8 cellular contexts compared by ENCODE assay signal in the genomic region with DNA sequence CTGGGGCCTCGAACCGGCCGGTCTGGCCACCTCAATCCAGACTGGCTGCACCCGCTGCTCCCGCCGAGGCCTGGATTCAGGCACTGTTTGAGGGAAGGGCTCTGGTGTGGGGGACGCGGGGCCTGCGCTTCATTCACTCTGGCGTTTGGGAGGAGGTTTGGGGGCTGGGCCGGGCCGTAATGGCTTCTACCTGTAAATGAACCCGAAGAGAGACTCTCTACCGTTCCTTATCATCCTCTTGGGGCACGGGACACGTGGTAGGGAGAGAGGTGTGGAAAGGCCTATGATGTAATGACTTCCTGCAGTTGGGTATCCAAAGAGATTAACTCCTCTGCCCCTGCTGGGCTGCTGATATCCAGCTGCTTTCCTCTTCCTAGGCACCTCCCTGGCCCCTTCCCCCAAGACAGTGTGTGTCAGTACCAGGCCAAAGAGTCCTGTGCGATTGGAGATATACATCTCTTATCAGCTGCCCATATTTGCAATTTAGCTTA. TPM values are rescaled to one million over a fixed set of nuclear protein-coding genes. Genes with fewer than 3 reads are reported as not detected.
DNase-seq lines count a peak whose midpoint lies in the region; ATAC-seq and TF ChIP-seq lines count a peak whose summit lies in the region.

No MANE protein-coding gene starts in this region.

- peaks cover 68% of the 10 kb centered on the region for H3K36me3 Mint-ChIP-seq in Calu3 (ENCODE audit: insufficient read depth, unreplicated experiment)
- peaks cover 7% of the 10 kb centered on the region for H3K36me3 Mint-ChIP-seq in memory B cell

- H3K27me3 ChIP-seq in tibial artery, result no peaks in the 10 kb centered on the region

- H3K27ac ChIP-seq in tibial artery, result peak overlapping the region; percentile 97 to 99

- peak; percentile 76 for DNase-seq in Calu3
- DNase-seq in KBM-7, result peak; percentile 90
- peak; percentile 91 for DNase-seq in SW480 (ENCODE audit: low spot score)
- peak; percentile 90 for DNase-seq in epithelial cell of esophagus (ENCODE audit: low read depth)
- DNase-seq in memory B cell (ENCODE audit: low spot score in 2 of 2), result no peak
- DNase-seq in tibial artery, result peak; percentile 83 to 90
- no peak for DNase-seq in NAMALWA (ENCODE audit: low spot score)

- in situ Hi-C loops in KBM-7 (cut with MboI; ENCODE audit: low pct_unique_long_range_greater_than_20kb, low sequenced_read_pairs), result loop anchor here (25.0 kb wide), 1 partner anchor 225 kb away; no protein-coding TSS in a partner anchor

- H3K4me3 Mint-ChIP-seq in Calu3 (ENCODE audit: low read depth, unreplicated experiment) (peak overlapping the region; percentile 94), memory B cell (peak overlapping the region; percentile 76)

- intact Hi-C loops in Calu3 (cut with micrococcal nuclease; ENCODE audit: unreplicated experiment), result loop anchor here (1.0 to 5.0 kb wide), 5 partner anchors 110 to 273 kb away; no protein-coding TSS in a partner anchor
- intact Hi-C loops in tibial artery (cut with DNase I; ENCODE audit: low total_unique reads), result loop anchor here (10.0 kb wide), 1 partner anchor 132 kb away; no protein-coding TSS in a partner anchor

- ATAC-seq in memory B cell (ENCODE audit: low read depth) (no peak), GM21576 (IDR thresholded peaks at IDR 0.05; ENCODE audit: unreplicated experiment) (no peak)

- H3K4me1 Mint-ChIP-seq in Calu3 (ENCODE audit: low read depth, unreplicated experiment), result peaks cover 28% of the 10 kb centered on the region
- H3K4me1 Mint-ChIP-seq in memory B cell, result peaks cover 35% of the 10 kb centered on the region

- H3K27ac Mint-ChIP-seq in Calu3 (ENCODE audit: unreplicated experiment) (peak overlapping the region; percentile 93), memory B cell (peak overlapping the region; percentile 85)

- H3K27me3 Mint-ChIP-seq in Calu3 (ENCODE audit: unreplicated experiment), result no peaks in the 10 kb centered on the region
- H3K27me3 Mint-ChIP-seq in memory B cell, result no peaks in the 10 kb centered on the region

- BruUV-seq in Calu3 (replicated peaks; lab: Mats Ljungman, UMichigan), result no TSS peak

- peaks cover 5 to 24% (median 18%) of the 10 kb centered on the region in 3 donors for H3K36me3 ChIP-seq in tibial artery

- H3K9me3 ChIP-seq in tibial artery, result no peaks in the 10 kb centered on the region

- TF ChIP-seq CTCF in Calu3 (IDR thresholded peaks at IDR 0.05; ENCODE audit: unreplicated experiment), result no peak
- TF ChIP-seq CTCF in epithelial cell of esophagus (IDR thresholded peaks at IDR 0.05; ENCODE audit: insufficient read depth, low read depth, low read length, missing control alignments), result no peak
- no peak for TF ChIP-seq CTCF in tibial artery (IDR thresholded peaks at IDR 0.05)

- H3K9me3 Mint-ChIP-seq in Calu3 (ENCODE audit: low read depth, unreplicated experiment) (no peaks in the 10 kb centered on the region), memory B cell (peaks cover 2% of the 10 kb centered on the region)

- CTCF ChIA-PET in Calu3 (lab: Charles Lee), result interaction anchor here (1.0 kb wide), 1 partner anchor 30 kb away, joined by 4 read pairs; no protein-coding TSS in a partner anchor

- H3K4me3 ChIP-seq in epithelial cell of esophagus (ENCODE audit: low read length), result peak overlapping the region; percentile 89
- H3K4me3 ChIP-seq in tibial artery, result peak overlapping the region; percentile 86 to 97

- peaks cover 0 to 44% (median 27%) of the 10 kb centered on the region in 4 donors for H3K4me1 ChIP-seq in tibial artery

RNA-seq across cellular contexts. Expression of a gene that starts 1.8 kb away (rescaled TPM):
- 44.1 and 45.5 TPM in 2 replicates for total RNA-seq in Calu3 (2022)

Comparison
In these comparisons a context has a peak if more than half of its experiments do, and no peak if none do; other contexts are left out.
1. DNase-seq: peak in Calu3 (single experiment), KBM-7 (single experiment), SW480 (single experiment), epithelial cell of esophagus (single experiment) and tibial artery (2 of 2); none in memory B cell (0 of 2) and NAMALWA (single experiment).